8 cellular contexts compared by ENCODE assay signal in genomic region chr3:52685705-52686691, GRCh38. TPM values are rescaled to one million over a fixed set of nuclear protein-coding genes. Genes with fewer than 3 reads are reported as not detected.
A peak's percentile ranks its signal among the peaks of the same experiment; 100 is the strongest.
DNase-seq lines count a peak whose midpoint lies in the region; ATAC-seq and FAIRE-seq lines count a peak whose summit lies in the region.

GNL3 (plus strand) TSS chr3:52686032; CDS start chr3:52686093, 61 bp downstream.
PBRM1 (minus strand) TSS chr3:52685913.

- FAIRE-seq in RCC 7860 (lab: Jason Lieb, UNC) = no peak

- peaks cover 21% of the 10 kb centered on the region for H3K4me1 ChIP-seq in muscle layer of colon (ENCODE audit: insufficient read depth, low read length)

- ATAC-seq in GM21576 (IDR thresholded peaks at IDR 0.05; ENCODE audit: unreplicated experiment) (peak; percentile 70), esophagus mucosa (peak; percentile 91)

- no peaks in the 10 kb centered on the region for H3K27me3 ChIP-seq in muscle layer of colon (ENCODE audit: control insufficient read depth in 1 of 2, insufficient read depth in 2 of 2, low read length in 2 of 2)

- peak within 1 kb of the TSS; percentile 92 for H3K27ac ChIP-seq in muscle layer of colon (ENCODE audit: low read depth, low read length)

- peak; percentile 91 for DNase-seq in DMS53 (lab: John Stamatoyannopoulos, UW)
- peak; percentile 96 for DNase-seq in Jurkat, Clone E6-1 (ENCODE audit: low read depth, low spot score)
- DNase-seq in RCC 7860 (ENCODE audit: low spot score) = peak; percentile 80
- peak; percentile 94 to 96 for DNase-seq in activated T-cell treated with anti-CD3 and anti-CD28 coated beads, Interleukin-2, amount 50 U/mL, for 48 hours
- DNase-seq in stimulated activated CD8-positive, alpha-beta memory T cell treated with anti-CD3 and anti-CD28 coated beads, Interleukin-7, amount 100 ng/mL, for 1 hour (ENCODE audit: low read depth in 2 of 2) = peak; percentile 79 to 80

- no peaks in the 10 kb centered on the region for H3K9me3 ChIP-seq in muscle layer of colon (ENCODE audit: low read length)

- H3K4me3 ChIP-seq in Jurkat, Clone E6-1 (ENCODE audit: low read length) = peak within 1 kb of the TSS; percentile 98
- H3K4me3 ChIP-seq in muscle layer of colon (ENCODE audit: low read depth in 1 of 2, low read length in 2 of 2) = peak within 1 kb of the TSS; percentile 83 to 97

- peaks cover 37% of the 10 kb centered on the region for H3K36me3 ChIP-seq in muscle layer of colon (ENCODE audit: insufficient read depth, low read length)

- peak within 1 kb of the TSS; percentile 81 for H3K9ac ChIP-seq in muscle layer of colon (ENCODE audit: low read length)

RNA-seq across cellular contexts. Expression of gene GNL3, which starts in this region (rescaled TPM):
- 144 TPM for polyA plus RNA-seq in Jurkat, Clone E6-1 (2012; ENCODE audit: insufficient read depth, insufficient read length)
- 76.4 TPM for total RNA-seq in esophagus mucosa

RNA-seq across cellular contexts. Expression of gene PBRM1, which starts in this region (rescaled TPM):
- polyA plus RNA-seq in Jurkat, Clone E6-1 (2012; ENCODE audit: insufficient read depth, insufficient read length) = 47.0 TPM
- 41.6 TPM for total RNA-seq in esophagus mucosa

Comparison
In these comparisons a context has a peak if more than half of its experiments do, and no peak if none do; other contexts are left out.
1. Peak in every context shown above with its lines: DNase-seq, ATAC-seq, H3K4me3 ChIP-seq and H3K27ac ChIP-seq.